Comparison of ENCODE assay signal across 8 cellular contexts in genomic region chr9:109118802-109119438, GRCh38. TPM values are rescaled to one million over a fixed set of nuclear protein-coding genes. Genes with fewer than 3 reads are reported as not detected.
DNase-seq lines count a peak whose midpoint lies in the region; ATAC-seq and TF ChIP-seq lines count a peak whose summit lies in the region.

No MANE protein-coding gene starts in this region.

- ATAC-seq in sciatic nerve (no peak), GM21515 (IDR thresholded peaks at IDR 0.05; ENCODE audit: unreplicated experiment) (no peak), GM19324 (IDR thresholded peaks at IDR 0.05; ENCODE audit: low FRiP score, unreplicated experiment) (no peak), HG03432 (IDR thresholded peaks at IDR 0.05; ENCODE audit: unreplicated experiment) (no peak)

- intact Hi-C loops in left ventricle myocardium inferior (cut with micrococcal nuclease): no loop called here
- intact Hi-C loops in sciatic nerve (cut with DNase I): no loop called here

- peak overlapping the region; percentile 91 for H3K4me3 ChIP-seq in left ventricle myocardium inferior

- no peaks in the 10 kb centered on the region for H3K36me3 ChIP-seq in left ventricle myocardium inferior

- H3K9me3 ChIP-seq in left ventricle myocardium inferior (replicated peaks): no peaks in the 10 kb centered on the region

- peaks cover 62% of the 10 kb centered on the region for H3K4me1 ChIP-seq in left ventricle myocardium inferior

- no peaks in the 10 kb centered on the region for H3K27me3 ChIP-seq in left ventricle myocardium inferior (ENCODE audit: low read depth)

- peak; percentile 15 for DNase-seq in A172 (ENCODE audit: low spot score)
- peak; percentile 5 for DNase-seq in HCEC 1CT
- DNase-seq in activated CD8-positive, alpha-beta memory T cell treated with anti-CD3 and anti-CD28 coated beads, Interleukin-2, amount 50 U/mL, for 4 hours: peak; percentile 40
- DNase-seq in left ventricle myocardium inferior: no peak
- peak; percentile 67 for DNase-seq in sciatic nerve (ENCODE audit: low spot score)

- peak overlapping the region; percentile 98 for H3K27ac ChIP-seq in left ventricle myocardium inferior (replicated peaks)

- no peak for TF ChIP-seq CTCF in left ventricle myocardium inferior (IDR thresholded peaks at IDR 0.05; ENCODE audit: borderline replicate concordance)

RNA-seq across cellular contexts. Expression of gene TMEM245, which starts 0.8 kb away (rescaled TPM):
- 45.5 and 46.0 TPM in 2 replicates for total RNA-seq in A172 (2014; rRNA removed; shearing (Covaris generic))
- 97.4 TPM for total RNA-seq in left ventricle myocardium inferior
- total RNA-seq in sciatic nerve: 92.6 TPM

RNA-seq across cellular contexts. Expression of gene FRRS1L, which starts 48.1 kb away (rescaled TPM):
- not detected in 2 replicates for total RNA-seq in A172 (2014; rRNA removed; shearing (Covaris generic))
- 2.5 TPM for total RNA-seq in left ventricle myocardium inferior
- 12.8 TPM for total RNA-seq in sciatic nerve
